In the genomic region with DNA sequence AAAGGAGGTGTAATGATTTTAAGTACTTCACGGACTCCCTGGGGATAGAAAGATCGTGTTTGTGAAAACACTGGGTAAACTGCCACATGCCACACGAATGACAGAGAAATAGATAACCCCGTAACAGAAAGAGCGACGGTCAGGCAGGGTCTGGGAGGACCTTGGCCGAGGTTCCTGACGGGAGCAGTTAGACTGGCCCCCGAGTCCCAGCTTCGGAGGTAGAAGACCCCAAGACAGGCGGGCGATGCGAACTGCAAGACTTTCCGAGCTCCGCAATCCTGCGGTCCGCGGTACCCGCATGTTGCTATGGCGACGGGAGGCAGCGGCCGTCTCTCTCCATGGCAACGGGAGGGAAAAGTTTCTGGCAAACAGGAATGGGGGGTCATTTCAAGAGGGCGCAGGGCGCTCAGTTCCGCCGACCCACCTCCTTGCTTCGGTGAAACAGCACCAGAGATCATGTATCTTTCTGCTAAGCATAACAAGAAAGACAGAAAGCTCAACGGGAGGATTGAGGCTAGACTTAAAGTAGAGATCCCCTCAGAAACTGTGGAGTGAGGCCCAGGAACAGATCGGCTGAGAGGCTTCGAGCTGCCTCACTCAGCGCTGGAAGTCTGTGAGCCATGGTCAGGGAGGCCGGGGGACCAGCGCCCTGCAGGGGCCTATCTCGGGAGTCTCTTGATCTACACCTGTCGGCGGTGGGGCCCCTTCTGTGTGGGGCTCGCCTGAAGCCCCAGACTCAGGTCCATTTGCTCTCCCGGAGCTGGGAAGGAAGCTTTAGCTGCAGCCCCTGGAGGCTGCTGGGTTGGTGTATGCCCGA, we compare ENCODE assay signal across 10 cellular contexts. TPM values are rescaled to one million over a fixed set of nuclear protein-coding genes. Genes with fewer than 3 reads are reported as not detected.
A peak's percentile ranks its signal among the peaks of the same experiment; 100 is the strongest.
DNase-seq lines count a peak whose midpoint lies in the region; ATAC-seq and TF ChIP-seq lines count a peak whose summit lies in the region.
"Had no signal": no experiment of that assay in that cellular context is flagged by ENCODE, and none has a peak within 500 bp of the region (broad histone marks: within the 10 kb centered on the region; RNA-seq: fewer than 3 reads in every experiment).

No MANE protein-coding gene starts in this region.

- peaks cover 6% of the 10 kb centered on the region for H3K4me1 ChIP-seq in smooth muscle cell (ENCODE audit: low read depth)

- no peaks in the 10 kb centered on the region for H3K9me3 ChIP-seq in smooth muscle cell (replicated peaks; ENCODE audit: low read depth)

- H3F3A ChIP-seq in smooth muscle cell (ENCODE audit: low read depth) = peaks cover 7% of the 10 kb centered on the region

- no peaks in the 10 kb centered on the region for H3K36me3 ChIP-seq in smooth muscle cell (ENCODE audit: low read depth)

- no peak overlapping the region for H2AFZ ChIP-seq in smooth muscle cell (ENCODE audit: low read depth)

- H3K27me3 ChIP-seq in smooth muscle cell (ENCODE audit: low read depth) = peaks cover 99% of the 10 kb centered on the region

- no peak overlapping the region for H3K27ac ChIP-seq in smooth muscle cell (ENCODE audit: low read depth)

- TF ChIP-seq CTCF in foreskin fibroblast (IDR thresholded peaks at IDR 0.05; ENCODE audit: low read depth, low read length) = no peak
- no peak for TF ChIP-seq CTCF in smooth muscle cell (IDR thresholded peaks at IDR 0.05; ENCODE audit: borderline replicate concordance, insufficient read depth, poor library complexity, severe bottlenecking)

- no peaks in the 10 kb centered on the region for H3K79me2 ChIP-seq in smooth muscle cell (ENCODE audit: low read depth)

- H3K4me3 ChIP-seq in foreskin fibroblast (ENCODE audit: low read depth in 1 of 2, low read length in 2 of 2) = no peak overlapping the region
- H3K4me3 ChIP-seq in smooth muscle cell = peak overlapping the region; percentile 50

- H3K4me2 ChIP-seq in smooth muscle cell = peak overlapping the region; percentile 88

- no peak overlapping the region for H3K9ac ChIP-seq in smooth muscle cell (ENCODE audit: low read depth)

- ATAC-seq in SK-N-SH treated with all-trans-retinoic acid at 6 μM for 48 hours (peak; percentile 65), HG03196 (IDR thresholded peaks at IDR 0.05; ENCODE audit: unreplicated experiment) (no peak)

- 16% methylated on average over 41 of the region's 41 CpGs for WGBS in smooth muscle cell (ENCODE audit: low lambda C conversion rate)

- H4K20me1 ChIP-seq in smooth muscle cell (ENCODE audit: low read depth) = no peaks in the 10 kb centered on the region

- DNase-seq in NCI-H345 (lab: John Stamatoyannopoulos, UW) (peak; percentile 18), NCI-H345 treated with DMSO at 0.1 percent for 48 hours (lab: John Stamatoyannopoulos, UW; ENCODE audit: unreplicated experiment) (no peak), foreskin fibroblast (peak; percentile 7 to 57), smooth muscle cell (lab: John Stamatoyannopoulos, UW; ENCODE audit: unreplicated experiment) (no peak), NCI-H1930 (lab: John Stamatoyannopoulos, UW) (no peak)
- no peak for DNase-seq in effector CD8-positive, alpha-beta T cell (lab: John Stamatoyannopoulos, UW)
- DNase-seq: NCI-H1048 had no signal

TF ChIP-seq in SK-N-SH treated with all-trans-retinoic acid at 6 μM for 48 hours, 23 proteins besides CTCF, POLR2A, EP300 and RAD21 (continues in another document):
- no peak for TF ChIP-seq ESRRG (CRISPR knock-in tag; IDR thresholded peaks at IDR 0.05)
- TF ChIP-seq CSDC2 (CRISPR knock-in tag; IDR thresholded peaks at IDR 0.05) = no peak
- no peak for TF ChIP-seq OSR1 (CRISPR knock-in tag; IDR thresholded peaks at IDR 0.05)
- no peak for TF ChIP-seq TOX (CRISPR knock-in tag; IDR thresholded peaks at IDR 0.05; ENCODE audit: borderline replicate concordance)
- no peak for TF ChIP-seq GLIS3 (CRISPR knock-in tag; IDR thresholded peaks at IDR 0.05)
- no peak for TF ChIP-seq SNAI2 (CRISPR knock-in tag; IDR thresholded peaks at IDR 0.05)
- no peak for TF ChIP-seq ZNF565 (CRISPR knock-in tag; conservative IDR thresholded peaks at IDR 0.05; ENCODE audit: low read depth)
- TF ChIP-seq, protein P1, sequence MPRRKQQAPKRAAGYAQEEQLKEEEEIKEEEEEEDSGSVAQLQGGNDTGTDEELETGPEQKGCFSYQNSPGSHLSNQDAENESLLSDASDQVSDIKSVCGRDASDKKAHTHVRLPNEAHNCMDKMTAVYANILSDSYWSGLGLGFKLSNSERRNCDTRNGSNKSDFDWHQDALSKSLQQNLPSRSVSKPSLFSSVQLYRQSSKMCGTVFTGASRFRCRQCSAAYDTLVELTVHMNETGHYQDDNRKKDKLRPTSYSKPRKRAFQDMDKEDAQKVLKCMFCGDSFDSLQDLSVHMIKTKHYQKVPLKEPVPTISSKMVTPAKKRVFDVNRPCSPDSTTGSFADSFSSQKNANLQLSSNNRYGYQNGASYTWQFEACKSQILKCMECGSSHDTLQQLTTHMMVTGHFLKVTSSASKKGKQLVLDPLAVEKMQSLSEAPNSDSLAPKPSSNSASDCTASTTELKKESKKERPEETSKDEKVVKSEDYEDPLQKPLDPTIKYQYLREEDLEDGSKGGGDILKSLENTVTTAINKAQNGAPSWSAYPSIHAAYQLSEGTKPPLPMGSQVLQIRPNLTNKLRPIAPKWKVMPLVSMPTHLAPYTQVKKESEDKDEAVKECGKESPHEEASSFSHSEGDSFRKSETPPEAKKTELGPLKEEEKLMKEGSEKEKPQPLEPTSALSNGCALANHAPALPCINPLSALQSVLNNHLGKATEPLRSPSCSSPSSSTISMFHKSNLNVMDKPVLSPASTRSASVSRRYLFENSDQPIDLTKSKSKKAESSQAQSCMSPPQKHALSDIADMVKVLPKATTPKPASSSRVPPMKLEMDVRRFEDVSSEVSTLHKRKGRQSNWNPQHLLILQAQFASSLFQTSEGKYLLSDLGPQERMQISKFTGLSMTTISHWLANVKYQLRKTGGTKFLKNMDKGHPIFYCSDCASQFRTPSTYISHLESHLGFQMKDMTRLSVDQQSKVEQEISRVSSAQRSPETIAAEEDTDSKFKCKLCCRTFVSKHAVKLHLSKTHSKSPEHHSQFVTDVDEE (CRISPR knock-in tag; IDR thresholded peaks at IDR 0.05) = no peak
- TF ChIP-seq ZNF8 (CRISPR knock-in tag; IDR thresholded peaks at IDR 0.05) = no peak
- TF ChIP-seq, protein P2, sequence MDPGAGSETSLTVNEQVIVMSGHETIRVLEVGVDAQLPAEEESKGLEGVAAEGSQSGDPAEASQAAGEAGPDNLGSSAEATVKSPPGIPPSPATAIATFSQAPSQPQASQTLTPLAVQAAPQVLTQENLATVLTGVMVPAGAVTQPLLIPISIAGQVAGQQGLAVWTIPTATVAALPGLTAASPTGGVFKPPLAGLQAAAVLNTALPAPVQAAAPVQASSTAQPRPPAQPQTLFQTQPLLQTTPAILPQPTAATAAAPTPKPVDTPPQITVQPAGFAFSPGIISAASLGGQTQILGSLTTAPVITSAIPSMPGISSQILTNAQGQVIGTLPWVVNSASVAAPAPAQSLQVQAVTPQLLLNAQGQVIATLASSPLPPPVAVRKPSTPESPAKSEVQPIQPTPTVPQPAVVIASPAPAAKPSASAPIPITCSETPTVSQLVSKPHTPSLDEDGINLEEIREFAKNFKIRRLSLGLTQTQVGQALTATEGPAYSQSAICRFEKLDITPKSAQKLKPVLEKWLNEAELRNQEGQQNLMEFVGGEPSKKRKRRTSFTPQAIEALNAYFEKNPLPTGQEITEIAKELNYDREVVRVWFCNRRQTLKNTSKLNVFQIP (CRISPR knock-in tag; IDR thresholded peaks at IDR 0.05; ENCODE audit: borderline replicate concordance, low read depth) = no peak
- TF ChIP-seq ISL1 (CRISPR knock-in tag; IDR thresholded peaks at IDR 0.05) = no peak
- TF ChIP-seq PPARA (CRISPR knock-in tag; IDR thresholded peaks at IDR 0.05; ENCODE audit: borderline replicate concordance) = no peak
- no peak for TF ChIP-seq ZNF70 (CRISPR knock-in tag; IDR thresholded peaks at IDR 0.05)
- TF ChIP-seq ZFP3 (CRISPR knock-in tag; IDR thresholded peaks at IDR 0.05) = no peak
- TF ChIP-seq, protein P3, sequence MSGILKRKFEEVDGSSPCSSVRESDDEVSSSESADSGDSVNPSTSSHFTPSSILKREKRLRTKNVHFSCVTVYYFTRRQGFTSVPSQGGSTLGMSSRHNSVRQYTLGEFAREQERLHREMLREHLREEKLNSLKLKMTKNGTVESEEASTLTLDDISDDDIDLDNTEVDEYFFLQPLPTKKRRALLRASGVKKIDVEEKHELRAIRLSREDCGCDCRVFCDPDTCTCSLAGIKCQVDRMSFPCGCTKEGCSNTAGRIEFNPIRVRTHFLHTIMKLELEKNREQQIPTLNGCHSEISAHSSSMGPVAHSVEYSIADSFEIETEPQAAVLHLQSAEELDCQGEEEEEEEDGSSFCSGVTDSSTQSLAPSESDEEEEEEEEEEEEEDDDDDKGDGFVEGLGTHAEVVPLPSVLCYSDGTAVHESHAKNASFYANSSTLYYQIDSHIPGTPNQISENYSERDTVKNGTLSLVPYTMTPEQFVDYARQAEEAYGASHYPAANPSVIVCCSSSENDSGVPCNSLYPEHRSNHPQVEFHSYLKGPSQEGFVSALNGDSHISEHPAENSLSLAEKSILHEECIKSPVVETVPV (CRISPR knock-in tag; IDR thresholded peaks at IDR 0.05) = no peak
- TF ChIP-seq, protein P4, sequence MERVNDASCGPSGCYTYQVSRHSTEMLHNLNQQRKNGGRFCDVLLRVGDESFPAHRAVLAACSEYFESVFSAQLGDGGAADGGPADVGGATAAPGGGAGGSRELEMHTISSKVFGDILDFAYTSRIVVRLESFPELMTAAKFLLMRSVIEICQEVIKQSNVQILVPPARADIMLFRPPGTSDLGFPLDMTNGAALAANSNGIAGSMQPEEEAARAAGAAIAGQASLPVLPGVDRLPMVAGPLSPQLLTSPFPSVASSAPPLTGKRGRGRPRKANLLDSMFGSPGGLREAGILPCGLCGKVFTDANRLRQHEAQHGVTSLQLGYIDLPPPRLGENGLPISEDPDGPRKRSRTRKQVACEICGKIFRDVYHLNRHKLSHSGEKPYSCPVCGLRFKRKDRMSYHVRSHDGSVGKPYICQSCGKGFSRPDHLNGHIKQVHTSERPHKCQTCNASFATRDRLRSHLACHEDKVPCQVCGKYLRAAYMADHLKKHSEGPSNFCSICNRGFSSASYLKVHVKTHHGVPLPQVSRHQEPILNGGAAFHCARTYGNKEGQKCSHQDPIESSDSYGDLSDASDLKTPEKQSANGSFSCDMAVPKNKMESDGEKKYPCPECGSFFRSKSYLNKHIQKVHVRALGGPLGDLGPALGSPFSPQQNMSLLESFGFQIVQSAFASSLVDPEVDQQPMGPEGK (CRISPR knock-in tag; IDR thresholded peaks at IDR 0.05; ENCODE audit: borderline replicate concordance) = no peak

RNA-seq across cellular contexts. Expression of a gene that starts 0.7 kb away (rescaled TPM):
- total RNA-seq in smooth muscle cell = not detected in 2 replicates
- 0.15 TPM in 1 of 2 replicates, not detected in the other for polyA plus RNA-seq in smooth muscle cell
- polyA plus RNA-seq: liver had no signal

Comparison
In these comparisons a context has a peak if more than half of its experiments do, and no peak if none do; other contexts are left out.
1. DNase-seq: peak in NCI-H345 (single experiment) and foreskin fibroblast (2 of 2); none in NCI-H345 treated with DMSO at 0.1 percent for 48 hours (single experiment), smooth muscle cell (single experiment), effector CD8-positive, alpha-beta T cell (single experiment) and NCI-H1930 (0 of 2).